1 cellular context compared by ENCODE assay signal in the genomic region with DNA sequence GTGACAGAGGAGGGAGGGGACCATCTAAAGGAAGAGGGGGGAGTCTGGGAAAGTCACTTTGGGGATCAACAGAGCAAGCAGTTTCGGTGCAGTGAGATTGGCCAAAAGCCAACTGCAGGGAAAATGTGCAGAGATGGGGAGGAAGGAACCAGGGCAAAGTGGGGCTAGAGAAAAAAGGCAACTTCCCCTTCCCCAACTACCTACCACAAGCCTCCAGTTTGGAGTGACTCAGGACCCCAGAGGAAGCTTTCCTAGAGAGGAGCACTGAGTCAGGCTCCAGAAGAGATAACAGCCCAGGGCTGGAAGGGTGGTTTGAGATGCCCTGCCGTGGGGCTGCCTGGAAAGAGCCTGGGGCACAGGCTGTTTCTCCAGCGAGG.
TF ChIP-seq lines count a peak whose summit lies in the region.

No MANE protein-coding gene starts in this region.

TF ChIP-seq in H1, 55 proteins besides CTCF, POLR2A, EP300 and RAD21:
- TF ChIP-seq RXRA (IDR thresholded peaks at IDR 0.05; ENCODE audit: insufficient read depth, low read depth, low read length) (no peak), CHD1 (IDR thresholded peaks at IDR 0.05; ENCODE audit: low read depth, low read length) (no peak), JUN (IDR thresholded peaks at IDR 0.05; ENCODE audit: low read depth, low read length) (no peak), MAFK (IDR thresholded peaks at IDR 0.05; ENCODE audit: low read depth, low read length) (no peak), RFX5 (IDR thresholded peaks at IDR 0.05; ENCODE audit: borderline replicate concordance, low read depth, low read length) (no peak)
- TF ChIP-seq, protein P1, sequence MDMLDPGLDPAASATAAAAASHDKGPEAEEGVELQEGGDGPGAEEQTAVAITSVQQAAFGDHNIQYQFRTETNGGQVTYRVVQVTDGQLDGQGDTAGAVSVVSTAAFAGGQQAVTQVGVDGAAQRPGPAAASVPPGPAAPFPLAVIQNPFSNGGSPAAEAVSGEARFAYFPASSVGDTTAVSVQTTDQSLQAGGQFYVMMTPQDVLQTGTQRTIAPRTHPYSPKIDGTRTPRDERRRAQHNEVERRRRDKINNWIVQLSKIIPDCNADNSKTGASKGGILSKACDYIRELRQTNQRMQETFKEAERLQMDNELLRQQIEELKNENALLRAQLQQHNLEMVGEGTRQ (IDR thresholded peaks at IDR 0.05; ENCODE audit: low read length), result no peak
